ENCODE assay signal across 23 cellular contexts in the genomic region with DNA sequence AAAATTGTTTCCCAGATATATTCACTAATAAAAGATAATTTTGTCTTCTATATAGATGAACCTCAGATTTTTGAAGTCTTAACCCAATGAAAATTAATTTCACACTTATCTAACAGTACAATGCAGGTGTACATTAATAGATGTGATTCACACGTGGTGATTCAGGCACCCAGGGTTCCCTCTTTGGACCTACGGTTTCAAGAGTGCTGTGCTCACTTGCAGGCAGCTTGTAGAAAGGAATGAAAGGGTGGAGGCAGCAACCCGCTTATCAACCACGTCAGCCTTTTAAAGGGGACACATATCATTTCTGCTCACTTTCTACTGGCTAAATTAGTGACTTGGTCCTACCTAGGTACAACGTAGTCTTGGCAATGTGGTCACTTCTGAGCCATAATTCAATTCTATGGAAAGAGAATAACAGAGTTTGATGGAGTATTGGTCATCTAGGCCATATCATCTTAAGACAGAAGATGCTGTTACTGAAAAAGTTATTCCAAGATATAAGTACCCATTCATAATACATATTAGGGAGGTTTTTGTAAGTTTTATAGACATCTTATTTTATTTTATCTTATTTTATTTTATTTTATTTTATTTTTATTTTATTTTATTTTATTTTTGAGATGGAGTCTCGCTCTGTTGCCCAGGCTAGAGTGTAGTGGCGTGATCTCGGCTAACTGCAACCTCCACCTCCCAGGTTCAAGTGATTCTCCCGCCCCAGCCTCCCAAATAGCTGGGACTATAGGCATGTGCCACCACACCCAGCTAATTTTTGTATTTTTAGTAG. TPM values are rescaled to one million over a fixed set of nuclear protein-coding genes. Genes with fewer than 3 reads are reported as not detected.
"Had no signal": no experiment of that assay in that cellular context is flagged by ENCODE, and none has a peak within 500 bp of the region (broad histone marks: within the 10 kb centered on the region; RNA-seq: fewer than 3 reads in every experiment).

No MANE protein-coding gene starts in this region.

- H3K4me1 ChIP-seq: body of pancreas, lower lobe of right lung, upper lobe of left lung had no signal

- H3K36me3 Mint-ChIP-seq: naive thymus-derived CD4-positive, alpha-beta T cell; neural progenitor cell had no signal

- H3K27ac ChIP-seq: body of pancreas, esophagus muscularis mucosa, gastroesophageal sphincter, lower lobe of right lung, neural progenitor cell, upper lobe of left lung had no signal

- DNase-seq: activated CD4-positive, alpha-beta T cell treated with anti-CD3 and anti-CD28 coated beads, Interleukin-2, amount 10 ng/mL, durations not matched to agents 7 days and 5 days; activated CD4-positive, CD25-positive, alpha-beta regulatory T cell treated with anti-CD3 and anti-CD28 coated beads, Interleukin-2, amount 50 U/mL, for 72 hours; activated CD8-positive, alpha-beta T cell treated with anti-CD3 and anti-CD28 coated beads, Interleukin-2, amount 10 ng/mL, durations not matched to agents 7 days and 5 days; activated gamma-delta T cell; activated naive CD4-positive, alpha-beta T cell treated with anti-CD3 and anti-CD28 coated beads, Interleukin-2, amount 50 U/mL, for 16 hours; anterior cingulate cortex; body of pancreas; central memory CD4-positive, alpha-beta T cell; dermis blood vessel endothelial cell; effector CD8-positive, alpha-beta T cell; head of caudate nucleus; islet precursor cell; lower lobe of right lung; naive thymus-derived CD4-positive, alpha-beta T cell; stimulated activated CD4-positive, alpha-beta T cell treated with anti-CD3 and anti-CD28 coated beads, Interleukin-4, amount 100 ng/mL, for 24 hours; stimulated activated naive CD4-positive, alpha-beta T cell treated with Interleukin-2 at 50 U/mL for 16 hours; upper lobe of left lung had no signal

- H3K9me3 Mint-ChIP-seq: activated CD4-positive, alpha-beta T cell treated with anti-CD3 and anti-CD28 coated beads, Interleukin-2, amount 10 ng/mL, durations not matched to agents 7 days and 5 days; activated T-helper 1 cell treated with anti-CD3 and anti-CD28 coated beads, Interleukin-12 subunit alpha, Interleukin-12 subunit beta, Interleukin-2, Interleukin-4 antibody, amounts not matched to agents 30 ng/mL and 10 ng/mL and 1 ng/mL, durations not matched to agents 14 hours and 24 hours and 36 hours; neural progenitor cell had no signal

- H3K27me3 ChIP-seq: body of pancreas, esophagus muscularis mucosa, gastroesophageal sphincter, neural progenitor cell, upper lobe of left lung had no signal

- H3K9me3 ChIP-seq: body of pancreas, esophagus muscularis mucosa, gastroesophageal sphincter, lower lobe of right lung, upper lobe of left lung had no signal

- H3K4me3 Mint-ChIP-seq: activated CD4-positive, alpha-beta T cell treated with anti-CD3 and anti-CD28 coated beads, Interleukin-2, amount 10 ng/mL, durations not matched to agents 7 days and 5 days; activated CD8-positive, alpha-beta T cell treated with anti-CD3 and anti-CD28 coated beads, Interleukin-2, amount 10 ng/mL, durations not matched to agents 7 days and 5 days; activated T-helper 1 cell treated with anti-CD3 and anti-CD28 coated beads, Interleukin-12 subunit alpha, Interleukin-12 subunit beta, Interleukin-2, Interleukin-4 antibody, amounts not matched to agents 30 ng/mL and 10 ng/mL and 1 ng/mL, durations not matched to agents 14 hours and 24 hours and 36 hours; naive thymus-derived CD4-positive, alpha-beta T cell; neural progenitor cell had no signal

- H3K4me3 ChIP-seq: body of pancreas, esophagus muscularis mucosa, gastroesophageal sphincter, lower lobe of right lung, neural progenitor cell, upper lobe of left lung had no signal

- H3K27ac Mint-ChIP-seq: activated CD4-positive, alpha-beta T cell treated with anti-CD3 and anti-CD28 coated beads, Interleukin-2, amount 10 ng/mL, durations not matched to agents 7 days and 5 days; activated CD8-positive, alpha-beta T cell treated with anti-CD3 and anti-CD28 coated beads, Interleukin-2, amount 10 ng/mL, durations not matched to agents 7 days and 5 days; activated T-helper 1 cell treated with anti-CD3 and anti-CD28 coated beads, Interleukin-12 subunit alpha, Interleukin-12 subunit beta, Interleukin-2, Interleukin-4 antibody, amounts not matched to agents 30 ng/mL and 10 ng/mL and 1 ng/mL, durations not matched to agents 14 hours and 24 hours and 36 hours; naive thymus-derived CD4-positive, alpha-beta T cell; neural progenitor cell had no signal

- H3K9ac ChIP-seq: neural progenitor cell had no signal

- H3K4me2 ChIP-seq: neural progenitor cell had no signal

- H3K36me3 ChIP-seq: esophagus muscularis mucosa, gastroesophageal sphincter, neural progenitor cell had no signal

- H2AFZ ChIP-seq: neural progenitor cell had no signal

RNA-seq across cellular contexts. Expression of gene ACP3, which starts 37.9 kb away (rescaled TPM):
- total RNA-seq: activated CD4-positive, alpha-beta T cell treated with anti-CD3 and anti-CD28 coated beads, Interleukin-2, amount 10 ng/mL, durations not matched to agents 7 days and 5 days; activated CD8-positive, alpha-beta T cell treated with anti-CD3 and anti-CD28 coated beads, Interleukin-2, amount 10 ng/mL, durations not matched to agents 7 days and 5 days; activated T-helper 1 cell treated with anti-CD3 and anti-CD28 coated beads, Interleukin-12 subunit alpha, Interleukin-12 subunit beta, Interleukin-2, Interleukin-4 antibody, amounts not matched to agents 30 ng/mL and 10 ng/mL and 1 ng/mL, durations not matched to agents 14 hours and 24 hours and 36 hours; dermis blood vessel endothelial cell; left lobe of liver; T-helper 1 cell treated with Interleukin-12 subunit alpha and Interleukin-12 subunit beta and Interleukin-4 antibody, amounts not matched to agents 30 ng/mL and 1 ng/mL, for 36 hours had no signal
- polyA plus RNA-seq: naive thymus-derived CD4-positive, alpha-beta T cell had no signal
